21 cellular contexts compared by ENCODE assay signal in genomic region chr13:112042496-112042895, GRCh38. TPM values are rescaled to one million over a fixed set of nuclear protein-coding genes. Genes with fewer than 3 reads are reported as not detected.
"Had no signal": no experiment of that assay in that cellular context is flagged by ENCODE, and none has a peak within 500 bp of the region (broad histone marks: within the 10 kb centered on the region; RNA-seq: fewer than 3 reads in every experiment).

No MANE protein-coding gene starts in this region.

- H3K27ac ChIP-seq: hepatocyte, neutrophil, thoracic aorta, vagina had no signal

- H2AFZ ChIP-seq: hepatocyte had no signal

- H3K36me3 ChIP-seq: neutrophil, thoracic aorta, vagina had no signal

- DNase-seq: activated CD8-positive, alpha-beta memory T cell treated with anti-CD3 and anti-CD28 coated beads, Interleukin-2, amount 10 ng/mL, durations not matched to agents 7 days and 5 days; activated gamma-delta T cell; activated T-cell treated with anti-CD3 and anti-CD28 coated beads, Interleukin-2, amount 50 U/mL, for 4 hours; amygdala; effector memory CD4-positive, alpha-beta T cell; left cardiac atrium; naive thymus-derived CD4-positive, alpha-beta T cell; retina; stimulated activated CD4-positive, alpha-beta T cell treated with anti-CD3 and anti-CD28 coated beads, Interleukin-15, amount 100 ng/mL, for 24 hours; stimulated activated CD4-positive, alpha-beta T cell treated with anti-CD3 and anti-CD28 coated beads, Interleukin-4, amount 100 ng/mL, for 4 hours; stimulated activated naive CD8-positive, alpha-beta T cell treated with anti-CD3 and anti-CD28 coated beads, Interleukin-15, amount 100 ng/mL, for 72 hours had no signal

- H3K27me3 Mint-ChIP-seq: activated CD8-positive, alpha-beta memory T cell treated with anti-CD3 and anti-CD28 coated beads, Interleukin-2, amount 10 ng/mL, durations not matched to agents 7 days and 5 days had no signal

- H3K27ac Mint-ChIP-seq: activated CD8-positive, alpha-beta memory T cell treated with anti-CD3 and anti-CD28 coated beads, Interleukin-2, amount 10 ng/mL, durations not matched to agents 7 days and 5 days; activated naive CD8-positive, alpha-beta T cell; brain; naive thymus-derived CD4-positive, alpha-beta T cell; stimulated activated naive CD8-positive, alpha-beta T cell treated with anti-CD3 and anti-CD28 coated beads, Interleukin-15, amount 100 ng/mL, for 72 hours had no signal

- H3K27me3 ChIP-seq: vagina had no signal

- H3K4me3 Mint-ChIP-seq: activated CD8-positive, alpha-beta memory T cell treated with anti-CD3 and anti-CD28 coated beads, Interleukin-2, amount 10 ng/mL, durations not matched to agents 7 days and 5 days; activated naive CD8-positive, alpha-beta T cell; activated T-cell treated with anti-CD3 and anti-CD28 coated beads, Interleukin-2, amount 50 U/mL, for 4 hours; brain; naive thymus-derived CD4-positive, alpha-beta T cell; stimulated activated naive CD8-positive, alpha-beta T cell treated with anti-CD3 and anti-CD28 coated beads, Interleukin-15, amount 100 ng/mL, for 72 hours had no signal

- H3K4me1 ChIP-seq: vagina had no signal

- H3K36me3 Mint-ChIP-seq: activated CD8-positive, alpha-beta memory T cell treated with anti-CD3 and anti-CD28 coated beads, Interleukin-2, amount 10 ng/mL, durations not matched to agents 7 days and 5 days had no signal

- H3K9me3 ChIP-seq: neutrophil, vagina had no signal

- H3K4me2 ChIP-seq: hepatocyte had no signal

- H3K4me1 Mint-ChIP-seq: activated CD8-positive, alpha-beta memory T cell treated with anti-CD3 and anti-CD28 coated beads, Interleukin-2, amount 10 ng/mL, durations not matched to agents 7 days and 5 days; brain; naive thymus-derived CD4-positive, alpha-beta T cell; stimulated activated naive CD8-positive, alpha-beta T cell treated with anti-CD3 and anti-CD28 coated beads, Interleukin-15, amount 100 ng/mL, for 72 hours had no signal

- ATAC-seq: activated CD4-positive, CD25-positive, alpha-beta regulatory T cell treated with anti-CD3 and anti-CD28 coated beads, Interleukin-2, amount 50 U/mL, for 24 hours; activated CD8-positive, alpha-beta memory T cell treated with anti-CD3 and anti-CD28 coated beads, Interleukin-2, amount 10 ng/mL, durations not matched to agents 7 days and 5 days; activated T-cell treated with anti-CD3 and anti-CD28 coated beads, Interleukin-2, amount 50 U/mL, for 4 hours; left cardiac atrium; naive thymus-derived CD4-positive, alpha-beta T cell; stimulated activated naive CD8-positive, alpha-beta T cell treated with anti-CD3 and anti-CD28 coated beads, Interleukin-15, amount 100 ng/mL, for 72 hours had no signal

- H3K4me3 ChIP-seq: hepatocyte, lung, thoracic aorta, vagina had no signal

- H3K79me2 ChIP-seq: hepatocyte had no signal

RNA-seq across cellular contexts. Expression of gene SOX1, which starts 24.5 kb away (rescaled TPM):
- total RNA-seq: activated CD8-positive, alpha-beta memory T cell treated with anti-CD3 and anti-CD28 coated beads, Interleukin-2, amount 10 ng/mL, durations not matched to agents 7 days and 5 days; epithelial cell of proximal tubule; hepatocyte; left cardiac atrium; mononuclear cell; naive thymus-derived CD4-positive, alpha-beta T cell; thoracic aorta; vagina had no signal
- polyA plus RNA-seq: lung; naive thymus-derived CD4-positive, alpha-beta T cell had no signal
